In the genomic region with DNA sequence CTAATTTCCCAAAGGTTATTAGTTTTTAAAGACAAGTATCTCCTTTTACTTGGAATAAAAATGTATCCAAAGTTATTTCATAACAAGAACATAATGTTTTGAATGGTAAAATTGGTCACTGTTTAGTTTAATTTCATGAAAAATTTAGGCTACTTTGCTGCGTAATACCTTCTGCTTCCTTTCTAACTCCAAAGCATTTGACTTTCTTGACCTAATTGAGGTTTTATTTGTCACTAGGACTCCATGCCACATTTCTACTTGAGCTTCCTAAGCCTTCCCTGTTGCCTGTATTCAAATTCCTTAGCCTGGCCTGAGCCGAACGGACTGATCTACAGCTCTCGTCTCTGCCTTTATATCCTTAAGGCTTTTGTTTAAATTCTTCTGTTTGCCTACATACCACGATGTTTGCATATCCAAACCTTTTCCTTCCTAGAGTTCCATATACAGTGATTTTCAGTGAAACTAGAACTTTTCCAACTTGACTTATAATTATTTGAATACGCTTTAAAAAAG, we compare ENCODE assay signal across 22 cellular contexts. TPM values are rescaled to one million over a fixed set of nuclear protein-coding genes. Genes with fewer than 3 reads are reported as not detected.
DNase-seq lines count a peak whose midpoint lies in the region; ATAC-seq and TF ChIP-seq lines count a peak whose summit lies in the region.
"Had no signal": no experiment of that assay in that cellular context is flagged by ENCODE, and none has a peak within 500 bp of the region (broad histone marks: within the 10 kb centered on the region; RNA-seq: fewer than 3 reads in every experiment).

No MANE protein-coding gene starts in this region.

- no peak for TF ChIP-seq CTCF in PC-3 (conservative IDR thresholded peaks at IDR 0.05; ENCODE audit: low read depth, low read length)
- TF ChIP-seq CTCF in fibroblast of lung (conservative IDR thresholded peaks at IDR 0.05 in 1 of 2, IDR thresholded peaks at IDR 0.05 in 1 of 2; ENCODE audit: low read depth in 1 of 2, low read length in 2 of 2): no peak
- TF ChIP-seq CTCF in prostate gland (IDR thresholded peaks at IDR 0.05): no peak
- TF ChIP-seq CTCF in uterus (IDR thresholded peaks at IDR 0.05): no peak

- H3K9ac ChIP-seq in PC-3 (ENCODE audit: low read length) (no peak overlapping the region), fibroblast of lung (ENCODE audit: insufficient read depth, low read length) (no peak overlapping the region)
- H3K9ac ChIP-seq: KMS-11 had no signal

- DNase-seq in PC-3 (no peak), fibroblast of lung (ENCODE audit: low read depth in 2 of 2) (no peak), prostate gland (ENCODE audit: low spot score) (no peak), uterus (no peak), NCI-H2171 treated with DMSO at 0.1 percent for 48 hours (lab: John Stamatoyannopoulos, UW) (no peak)
- no peak for DNase-seq in central memory CD4-positive, alpha-beta T cell
- DNase-seq: activated CD4-positive, alpha-beta T cell treated with anti-CD3 and anti-CD28 coated beads for 36 hours; activated CD8-positive, alpha-beta memory T cell treated with anti-CD3 and anti-CD28 coated beads for 24 hours; activated T-cell treated with anti-CD3 and anti-CD28 coated beads, Interleukin-2, amount 50 U/mL, for 4 hours; CD4-positive, alpha-beta T cell; endodermal cell; NCI-H1436 treated with DMSO at 0.1 percent for 48 hours; NCI-H2107; NCI-H510A treated with DMSO at 0.1 percent for 48 hours; Peyer's patch; SIG-M5; small intestine; stimulated activated CD4-positive, alpha-beta T cell treated with anti-CD3 and anti-CD28 coated beads, Interleukin-2, amount 100 ng/mL, for 24 hours; thyroid gland had no signal

- H3K36me3 ChIP-seq in PC-3 (ENCODE audit: low read depth, low read length): peaks cover 4% of the 10 kb centered on the region; the same call in 1 of the 2 replicates
- peaks cover 18% of the 10 kb centered on the region for H3K36me3 ChIP-seq in fibroblast of lung (ENCODE audit: control insufficient read depth, insufficient read depth, low read length)
- H3K36me3 ChIP-seq in prostate gland: no peaks in the 10 kb centered on the region
- H3K36me3 ChIP-seq in uterus: no peaks in the 10 kb centered on the region
- H3K36me3 ChIP-seq: Peyer's patch, thyroid gland had no signal

- H3K9me2 ChIP-seq in PC-3 (replicated peaks; ENCODE audit: low read length): no peaks in the 10 kb centered on the region

- H4K20me1 ChIP-seq in PC-3 (ENCODE audit: low read length): no peaks in the 10 kb centered on the region
- no peaks in the 10 kb centered on the region for H4K20me1 ChIP-seq in fibroblast of lung (ENCODE audit: control insufficient read depth, extremely low read depth, insufficient read depth, low read length)

- H3K27ac ChIP-seq in PC-3 (ENCODE audit: low read length) (no peak overlapping the region), fibroblast of lung (ENCODE audit: insufficient read depth, low read length) (peak overlapping the region; percentile 85), prostate gland (peak overlapping the region; percentile 44 to 53), uterus (peak overlapping the region; percentile 77 to 94)
- H3K27ac ChIP-seq: KMS-11, thyroid gland had no signal

- H3K27me3 ChIP-seq in PC-3 (ENCODE audit: low read length) (no peaks in the 10 kb centered on the region), fibroblast of lung (ENCODE audit: control insufficient read depth, insufficient read depth, low read length) (no peaks in the 10 kb centered on the region), prostate gland (replicated peaks; ENCODE audit: insufficient read depth) (no peaks in the 10 kb centered on the region), uterus (no peaks in the 10 kb centered on the region)
- H3K27me3 ChIP-seq: Peyer's patch, thyroid gland had no signal

- H3K9me3 ChIP-seq in PC-3 (ENCODE audit: low read length) (no peaks in the 10 kb centered on the region), fibroblast of lung (ENCODE audit: control insufficient read depth, insufficient read depth, low read depth, low read length) (no peaks in the 10 kb centered on the region), prostate gland (no peaks in the 10 kb centered on the region), uterus (no peaks in the 10 kb centered on the region)
- H3K9me3 ChIP-seq: Peyer's patch, thyroid gland had no signal

- no peaks in the 10 kb centered on the region for H3F3A ChIP-seq in PC-3 (ENCODE audit: low read length, unreplicated experiment)

- H2AFZ ChIP-seq in PC-3 (ENCODE audit: low read length) (no peak overlapping the region), fibroblast of lung (ENCODE audit: low read length) (no peak overlapping the region)
- H2AFZ ChIP-seq: GM23338 had no signal

- TF ChIP-seq POLR2A in prostate gland (IDR thresholded peaks at IDR 0.05) (no peak), uterus (IDR thresholded peaks at IDR 0.05) (no peak)

- CTCF ChIA-PET in PC-3 (lab: Charles Lee): no interaction called here

- POLR2A ChIA-PET in PC-3 (lab: Charles Lee; ENCODE audit: unreplicated experiment): no interaction called here

- intact Hi-C loops in PC-3 (cut with micrococcal nuclease) (no loop called here), prostate gland (cut with DNase I) (no loop called here), uterus (cut with DNase I; ENCODE audit: low total_unique reads) (loop anchor here (10.0 kb wide), 1 partner anchor 191 kb away; no protein-coding TSS in a partner anchor)

- H3K4me1 ChIP-seq in PC-3 (ENCODE audit: insufficient read depth, low read length): no peaks in the 10 kb centered on the region
- H3K4me1 ChIP-seq in fibroblast of lung (ENCODE audit: control insufficient read depth, extremely low read depth, insufficient read depth, low read length): peaks cover 11% of the 10 kb centered on the region
- H3K4me1 ChIP-seq in prostate gland (replicated peaks): no peaks in the 10 kb centered on the region
- H3K4me1 ChIP-seq in uterus: no peaks in the 10 kb centered on the region

- 37% methylated on average over 6 of the region's 6 CpGs for WGBS in prostate gland

- no peak overlapping the region for H3K4me3 ChIP-seq in PC-3 (ENCODE audit: low read length)
- no peak overlapping the region for H3K4me3 ChIP-seq in fibroblast of lung (replicated peaks in 1 of 4; ENCODE audit: control extremely low read depth in 1 of 4, insufficient read depth in 1 of 4, low read depth in 3 of 4, low read length in 4 of 4)
- no peak overlapping the region for H3K4me3 ChIP-seq in prostate gland
- H3K4me3 ChIP-seq in uterus: no peak overlapping the region
- H3K4me3 ChIP-seq: GM23338, Peyer's patch, thyroid gland had no signal

- BruUV-seq in PC-3 (replicated peaks; lab: Mats Ljungman, UMichigan): no TSS peak

- H3K79me2 ChIP-seq in PC-3 (ENCODE audit: low read length) (no peaks in the 10 kb centered on the region), fibroblast of lung (ENCODE audit: control insufficient read depth, insufficient read depth, low read length) (no peaks in the 10 kb centered on the region)

- H3K4me2 ChIP-seq in PC-3 (ENCODE audit: low read length): no peak overlapping the region
- H3K4me2 ChIP-seq in fibroblast of lung (ENCODE audit: extremely low read depth, insufficient read depth, low read length): no peak overlapping the region
- H3K4me2 ChIP-seq: GM23338, KMS-11 had no signal

- ATAC-seq in PC-3: 0 out of 2 replicates have a peak, but pooled peaks have one; percentile 19
- no peak for ATAC-seq in GM18511 (IDR thresholded peaks at IDR 0.05; ENCODE audit: unreplicated experiment)
- ATAC-seq: activated CD4-positive, alpha-beta T cell treated with anti-CD3 and anti-CD28 coated beads for 36 hours; activated T-cell treated with anti-CD3 and anti-CD28 coated beads, Interleukin-2, amount 50 U/mL, for 4 hours; GM23338 had no signal

RNA-seq across cellular contexts. Expression of gene ARMC9, which starts 25.1 kb away (rescaled TPM):
- total RNA-seq in PC-3 (2014; rRNA removed): 12.8 and 23.4 TPM in 2 replicates
- 60.4 and 153 TPM in 2 replicates for total RNA-seq in fibroblast of lung
- polyA plus RNA-seq in fibroblast of lung: 68.4 and 114 TPM in 2 replicates
- 43.9 and 84.4 TPM in 2 replicates for polyA plus RNA-seq in fibroblast of lung (2012)
- polyA minus RNA-seq in fibroblast of lung (ENCODE audit: low replicate concordance): 120 and 131 TPM in 2 replicates
- 10 to 100 TPM; 11.3 to 40.0 TPM for total RNA-seq in prostate gland
- total RNA-seq in uterus: 10 to 100 TPM; 16.8 to 47.6 (median 39.3) TPM
